Comparison of ENCODE assay signal across 35 cellular contexts in the genomic region with DNA sequence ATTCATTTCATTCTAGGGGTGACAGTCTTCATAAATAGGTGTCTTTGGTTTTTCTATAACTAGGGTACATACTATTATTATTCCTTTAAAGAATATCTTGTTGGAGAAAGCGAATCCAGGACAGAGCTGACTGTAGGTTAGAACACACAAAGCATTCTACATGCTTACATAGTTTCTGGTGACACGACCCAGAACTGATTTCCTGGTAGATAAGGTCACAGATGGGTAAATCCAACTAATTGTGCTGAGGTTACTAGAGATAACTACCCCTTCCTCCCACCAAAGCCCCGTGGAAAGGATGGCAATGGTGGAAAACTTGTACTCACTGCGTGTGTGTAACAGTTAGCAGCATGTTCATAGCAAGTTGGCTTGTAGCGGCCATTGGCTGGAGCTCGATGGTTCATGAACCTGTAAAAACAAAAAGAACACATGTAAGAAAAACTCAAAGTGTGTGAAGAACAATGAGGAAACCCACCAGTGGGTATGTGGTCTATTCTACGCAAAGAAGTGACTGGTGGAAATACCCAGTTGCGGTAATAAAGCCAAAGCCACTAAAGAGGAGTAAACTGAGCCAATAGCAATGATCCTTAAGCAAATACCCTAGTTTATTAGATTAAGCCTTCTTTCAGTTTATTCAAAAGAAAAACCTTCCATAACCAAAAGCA. TPM values are rescaled to one million over a fixed set of nuclear protein-coding genes. Genes with fewer than 3 reads are reported as not detected.
DNase-seq lines count a peak whose midpoint lies in the region; ATAC-seq, FAIRE-seq and TF ChIP-seq lines count a peak whose summit lies in the region.
"Had no signal": no experiment of that assay in that cellular context is flagged by ENCODE, and none has a peak within 500 bp of the region (broad histone marks: within the 10 kb centered on the region; RNA-seq: fewer than 3 reads in every experiment).

No MANE protein-coding gene starts in this region.

- no peaks in the 10 kb centered on the region for H3K9me3 Mint-ChIP-seq in activated CD8-positive, alpha-beta memory T cell treated with anti-CD3 and anti-CD28 coated beads, Interleukin-2, amount 10 ng/mL, durations not matched to agents 7 days and 5 days (ENCODE audit: low read depth)
- no peaks in the 10 kb centered on the region for H3K9me3 Mint-ChIP-seq in activated CD8-positive, alpha-beta T cell treated with anti-CD3 and anti-CD28 coated beads for 36 hours
- no peaks in the 10 kb centered on the region for H3K9me3 Mint-ChIP-seq in immature natural killer cell

- POLR2A ChIA-PET in activated CD8-positive, alpha-beta T cell treated with anti-CD3 and anti-CD28 coated beads for 36 hours (lab: Charles Lee): no interaction called here

- H3K27me3 ChIP-seq in subcutaneous abdominal adipose tissue (ENCODE audit: control insufficient read depth in 5 of 5, insufficient read depth in 4 of 5, low read length in 5 of 5): no peaks in the 10 kb centered on the region
- H3K27me3 ChIP-seq: body of pancreas, esophagus muscularis mucosa, right atrium auricular region, spleen had no signal

- no peak for TF ChIP-seq CTCF in activated CD8-positive, alpha-beta T cell treated with anti-CD3 and anti-CD28 coated beads for 36 hours (IDR thresholded peaks at IDR 0.05)
- no peak for TF ChIP-seq CTCF in D721Med (IDR thresholded peaks at IDR 0.05; ENCODE audit: insufficient read depth, missing control alignments)

- peaks cover 78% of the 10 kb centered on the region for H3K36me3 Mint-ChIP-seq in activated CD8-positive, alpha-beta memory T cell treated with anti-CD3 and anti-CD28 coated beads, Interleukin-2, amount 10 ng/mL, durations not matched to agents 7 days and 5 days
- H3K36me3 Mint-ChIP-seq in activated CD8-positive, alpha-beta T cell treated with anti-CD3 and anti-CD28 coated beads for 36 hours (ENCODE audit: low read depth): peaks cover 70% of the 10 kb centered on the region
- H3K36me3 Mint-ChIP-seq in immature natural killer cell: peaks cover 8 to 29% (median 18%) of the 10 kb centered on the region in 3 donors

- H3K27me3 Mint-ChIP-seq in activated CD8-positive, alpha-beta memory T cell treated with anti-CD3 and anti-CD28 coated beads, Interleukin-2, amount 10 ng/mL, durations not matched to agents 7 days and 5 days: no peaks in the 10 kb centered on the region
- H3K27me3 Mint-ChIP-seq in activated CD8-positive, alpha-beta T cell treated with anti-CD3 and anti-CD28 coated beads for 36 hours: no peaks in the 10 kb centered on the region
- peaks cover 0 to 4% (median 2%) of the 10 kb centered on the region in 3 donors for H3K27me3 Mint-ChIP-seq in immature natural killer cell (ENCODE audit: low read depth in 3 of 3)

- H3K9ac ChIP-seq in subcutaneous abdominal adipose tissue (ENCODE audit: low read length in 5 of 5): no peak overlapping the region
- H3K9ac ChIP-seq: parathyroid adenoma had no signal

- peaks cover 2 to 65% (median 58%) of the 10 kb centered on the region in 5 donors for H3K4me1 ChIP-seq in subcutaneous abdominal adipose tissue (ENCODE audit: control insufficient read depth in 5 of 5, insufficient read depth in 5 of 5, low read length in 5 of 5)
- H3K4me1 ChIP-seq: body of pancreas had no signal

- no peak for FAIRE-seq in D721Med (lab: Jason Lieb, UNC)
- FAIRE-seq: endometrium, GM19239, H1, keratinocyte had no signal

- peaks cover 27 to 52% (median 42%) of the 10 kb centered on the region in 5 donors for H3K36me3 ChIP-seq in subcutaneous abdominal adipose tissue (ENCODE audit: control insufficient read depth in 5 of 5, insufficient read depth in 5 of 5, low read length in 5 of 5)

- H3K4me1 Mint-ChIP-seq in activated CD8-positive, alpha-beta memory T cell treated with anti-CD3 and anti-CD28 coated beads, Interleukin-2, amount 10 ng/mL, durations not matched to agents 7 days and 5 days: peaks cover 55% of the 10 kb centered on the region
- H3K4me1 Mint-ChIP-seq in activated CD8-positive, alpha-beta T cell treated with anti-CD3 and anti-CD28 coated beads for 36 hours (ENCODE audit: low read depth): peaks cover 41% of the 10 kb centered on the region
- peaks cover 42 to 52% of the 10 kb centered on the region in 2 donors for H3K4me1 Mint-ChIP-seq in immature natural killer cell

- peak overlapping the region; percentile 85 for H3K27ac Mint-ChIP-seq in activated CD8-positive, alpha-beta memory T cell treated with anti-CD3 and anti-CD28 coated beads, Interleukin-2, amount 10 ng/mL, durations not matched to agents 7 days and 5 days
- H3K27ac Mint-ChIP-seq in activated CD8-positive, alpha-beta T cell treated with anti-CD3 and anti-CD28 coated beads for 36 hours: peak overlapping the region; percentile 77
- peak overlapping the region; percentile 69 to 91 (median 80) for H3K27ac Mint-ChIP-seq in immature natural killer cell

- H3K4me3 Mint-ChIP-seq in activated CD8-positive, alpha-beta memory T cell treated with anti-CD3 and anti-CD28 coated beads, Interleukin-2, amount 10 ng/mL, durations not matched to agents 7 days and 5 days: peak overlapping the region; percentile 51
- peak overlapping the region; percentile 3 for H3K4me3 Mint-ChIP-seq in activated CD8-positive, alpha-beta T cell treated with anti-CD3 and anti-CD28 coated beads for 36 hours
- H3K4me3 Mint-ChIP-seq in immature natural killer cell: peak overlapping the region; percentile 15 to 67 (median 49)

- ATAC-seq in activated CD8-positive, alpha-beta memory T cell treated with anti-CD3 and anti-CD28 coated beads, Interleukin-2, amount 10 ng/mL, durations not matched to agents 7 days and 5 days: peak; percentile 75
- peak; percentile 73 for ATAC-seq in activated CD8-positive, alpha-beta T cell treated with anti-CD3 and anti-CD28 coated beads for 36 hours
- no peak for ATAC-seq in HG02981 (IDR thresholded peaks at IDR 0.05; ENCODE audit: unreplicated experiment)
- ATAC-seq: body of pancreas, Panc1, SK-N-SH treated with all-trans-retinoic acid at 6 μM for 48 hours had no signal

- no peak overlapping the region for H3K4me3 ChIP-seq in subcutaneous abdominal adipose tissue (ENCODE audit: low read depth in 1 of 5, low read length in 5 of 5)
- H3K4me3 ChIP-seq: body of pancreas, esophagus muscularis mucosa, left ventricle myocardium inferior, right atrium auricular region, spleen had no signal

- DNase-seq in activated CD8-positive, alpha-beta memory T cell treated with anti-CD3 and anti-CD28 coated beads, Interleukin-2, amount 10 ng/mL, durations not matched to agents 7 days and 5 days: peak; percentile 59
- no peak for DNase-seq in activated CD8-positive, alpha-beta memory T cell treated with anti-CD3 and anti-CD28 coated beads for 24 hours
- DNase-seq in activated CD8-positive, alpha-beta T cell treated with anti-CD3 and anti-CD28 coated beads for 36 hours: peak; percentile 48
- DNase-seq in immature natural killer cell (peak; percentile 73 to 78 (median 77)), NCI-H1436 (lab: John Stamatoyannopoulos, UW) (no peak), D721Med (ENCODE audit: insufficient read length, low spot score) (no peak)
- DNase-seq: activated CD4-positive, alpha-beta T cell treated with anti-CD3 and anti-CD28 coated beads for 1 hour; activated naive CD4-positive, alpha-beta T cell; body of pancreas; C1 segment of cervical spinal cord; DND-41; foreskin fibroblast; head of caudate nucleus; Karpas-422; left ventricle myocardium inferior; mesenchymal stem cell; NCI-H1417; NCI-H2081 treated with DMSO at 0.1 percent for 48 hours; NCI-H226; NCI-H526 treated with DMSO at 0.1 percent for 48 hours; Right ventricle myocardium superior; spleen; trophoblast cell had no signal

- intact Hi-C loops in activated CD8-positive, alpha-beta T cell treated with anti-CD3 and anti-CD28 coated beads for 36 hours (cut with micrococcal nuclease): loop anchor here (10.0 kb wide), 1 partner anchor 101 kb away; a partner anchor contains a TSS

- H3K9me3 ChIP-seq in subcutaneous abdominal adipose tissue (ENCODE audit: control insufficient read depth in 5 of 5, low read length in 5 of 5): no peaks in the 10 kb centered on the region
- H3K9me3 ChIP-seq: body of pancreas, esophagus muscularis mucosa, left ventricle myocardium inferior, right atrium auricular region, spleen had no signal

- peak overlapping the region; percentile 97 for H3K27ac ChIP-seq in subcutaneous abdominal adipose tissue (ENCODE audit: low read depth, low read length)
- H3K27ac ChIP-seq: 22Rv1, body of pancreas, esophagus muscularis mucosa, parathyroid adenoma, spleen had no signal

- CTCF ChIA-PET in activated CD8-positive, alpha-beta memory T cell treated with anti-CD3 and anti-CD28 coated beads, Interleukin-2, amount 10 ng/mL, durations not matched to agents 7 days and 5 days (lab: Charles Lee): no interaction called here
- CTCF ChIA-PET in activated CD8-positive, alpha-beta T cell treated with anti-CD3 and anti-CD28 coated beads for 36 hours (lab: Charles Lee): no interaction called here

RNA-seq across cellular contexts. Expression of a gene that starts 7.7 kb away (rescaled TPM):
- 10 to 100 TPM; 41.5 to 41.9 TPM for total RNA-seq in activated CD8-positive, alpha-beta memory T cell treated with anti-CD3 and anti-CD28 coated beads, Interleukin-2, amount 10 ng/mL, durations not matched to agents 7 days and 5 days
- total RNA-seq in activated CD8-positive, alpha-beta T cell treated with anti-CD3 and anti-CD28 coated beads for 36 hours: 10 to 100 TPM; 27.0 to 39.3 TPM
- polyA plus RNA-seq in immature natural killer cell: 10 to 100 TPM in 2 of 3 donors, 1 to 10 TPM in 1; 8.1 to 18.1 (median 14.2) TPM

Comparison
In these comparisons a context has a peak if more than half of its experiments do, and no peak if none do; other contexts are left out.
1. DNase-seq: peak in activated CD8-positive, alpha-beta memory T cell treated with anti-CD3 and anti-CD28 coated beads, Interleukin-2, amount 10 ng/mL, durations not matched to agents 7 days and 5 days (single experiment), activated CD8-positive, alpha-beta T cell treated with anti-CD3 and anti-CD28 coated beads for 36 hours (single experiment) and immature natural killer cell (3 of 3); none in activated CD8-positive, alpha-beta memory T cell treated with anti-CD3 and anti-CD28 coated beads for 24 hours (single experiment), NCI-H1436 (single experiment) and D721Med (single experiment).
2. Peak in every context shown above with its lines, with median percentiles within 50 percentile points of each other: H3K27ac Mint-ChIP-seq and H3K4me3 Mint-ChIP-seq.